In the genomic region with DNA sequence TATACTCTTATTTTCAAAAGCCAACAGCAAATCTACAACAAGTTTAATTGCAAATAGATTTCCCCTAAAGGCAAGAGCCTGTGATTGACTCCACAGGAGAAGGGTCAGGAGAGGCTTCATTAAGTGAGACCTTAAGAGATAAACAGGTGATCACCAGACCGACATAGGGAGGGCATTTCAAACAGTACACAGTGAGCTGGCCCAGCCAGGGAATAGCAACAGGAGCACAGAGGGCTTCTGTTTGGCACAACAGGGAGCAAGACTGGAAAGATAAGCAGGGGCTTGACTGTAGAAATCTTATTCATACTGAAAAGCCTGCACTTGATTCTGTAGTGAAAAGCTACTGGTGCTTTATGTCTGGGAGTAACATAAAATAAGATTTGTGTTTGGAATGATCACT, we compare ENCODE assay signal across 31 cellular contexts. TPM values are rescaled to one million over a fixed set of nuclear protein-coding genes. Genes with fewer than 3 reads are reported as not detected.
"Had no signal": no experiment of that assay in that cellular context is flagged by ENCODE, and none has a peak within 500 bp of the region (broad histone marks: within the 10 kb centered on the region; RNA-seq: fewer than 3 reads in every experiment).

No MANE protein-coding gene starts in this region.

- H3K4me3 Mint-ChIP-seq: activated B cell treated with CpG ODN at 0.5 μM for 24 hours; activated CD4-positive, alpha-beta memory T cell treated with anti-CD3 and anti-CD28 coated beads for 36 hours; activated naive CD4-positive, alpha-beta T cell treated with anti-CD3 and anti-CD28 coated beads, Interleukin-2, amount 10 ng/mL, durations not matched to agents 7 days and 5 days had no signal

- ATAC-seq: PC-3, Right ventricle myocardium inferior had no signal

- H3K9me3 ChIP-seq: Peyer's patch had no signal

- H3K4me1 ChIP-seq: Peyer's patch had no signal

- H3K27me3 Mint-ChIP-seq: activated B cell treated with CpG ODN at 0.5 μM for 24 hours; activated CD4-positive, alpha-beta memory T cell treated with anti-CD3 and anti-CD28 coated beads for 36 hours; activated naive CD4-positive, alpha-beta T cell treated with anti-CD3 and anti-CD28 coated beads, Interleukin-2, amount 10 ng/mL, durations not matched to agents 7 days and 5 days had no signal

- H3K4me3 ChIP-seq: Peyer's patch had no signal

- H3K36me3 ChIP-seq: brain microvascular endothelial cell, Peyer's patch had no signal

- H3K27ac Mint-ChIP-seq: activated B cell treated with CpG ODN at 0.5 μM for 24 hours; activated CD4-positive, alpha-beta memory T cell treated with anti-CD3 and anti-CD28 coated beads for 36 hours; activated naive CD4-positive, alpha-beta T cell treated with anti-CD3 and anti-CD28 coated beads, Interleukin-2, amount 10 ng/mL, durations not matched to agents 7 days and 5 days had no signal

- DNase-seq: activated B cell treated with CpG ODN at 0.5 μM for 24 hours; activated CD4-positive, alpha-beta memory T cell treated with anti-CD3 and anti-CD28 coated beads for 36 hours; activated CD4-positive, alpha-beta T cell treated with anti-CD3 and anti-CD28 coated beads for 4 hours; activated CD4-positive, alpha-beta T cell treated with anti-CD3 and anti-CD28 coated beads, Interleukin-2, amount 50 U/mL, for 1 hour; activated CD4-positive, CD25-positive, alpha-beta regulatory T cell treated with anti-CD3 and anti-CD28 coated beads, Interleukin-2, amount 50 U/mL, for 72 hours; activated CD8-positive, alpha-beta memory T cell treated with anti-CD3 and anti-CD28 coated beads, Interleukin-2, amount 50 U/mL, for 4 hours; activated effector memory CD4-positive, alpha-beta T cell treated with Interleukin-2 at 50 U/mL for 16 hours; activated naive CD4-positive, alpha-beta T cell treated with anti-CD3 and anti-CD28 coated beads, Interleukin-2, amount 10 ng/mL, durations not matched to agents 7 days and 5 days; activated T-cell treated with anti-CD3 and anti-CD28 coated beads for 4 hours; activated T-cell treated with anti-CD3 and anti-CD28 coated beads, Interleukin-2, amount 50 U/mL, for 48 hours; anterior cingulate cortex; brain microvascular endothelial cell; central memory CD4-positive, alpha-beta T cell; MM.1S; MV-4-11; NCI-H1092; NCI-H1436 treated with DMSO at 0.1 percent for 48 hours; NCI-H187 treated with DMSO at 0.1 percent for 48 hours; NCI-H2081; NCI-H226; NCI-H446 treated with DMSO at 0.1 percent for 48 hours; NCI-H524 treated with DMSO at 0.1 percent for 48 hours; PC-3; Peyer's patch; SIG-M5; SW 1271; T-helper 1 cell; T-helper 2 cell; T-helper 9 cell had no signal

- H3K9me3 Mint-ChIP-seq: activated B cell treated with CpG ODN at 0.5 μM for 24 hours; activated CD4-positive, alpha-beta memory T cell treated with anti-CD3 and anti-CD28 coated beads for 36 hours; activated naive CD4-positive, alpha-beta T cell treated with anti-CD3 and anti-CD28 coated beads, Interleukin-2, amount 10 ng/mL, durations not matched to agents 7 days and 5 days had no signal

- H3K36me3 Mint-ChIP-seq: activated CD4-positive, alpha-beta memory T cell treated with anti-CD3 and anti-CD28 coated beads for 36 hours; activated naive CD4-positive, alpha-beta T cell treated with anti-CD3 and anti-CD28 coated beads, Interleukin-2, amount 10 ng/mL, durations not matched to agents 7 days and 5 days had no signal

- H3K27me3 ChIP-seq: brain microvascular endothelial cell, Peyer's patch had no signal

RNA-seq across cellular contexts. Expression of a gene that starts 59.3 kb away (rescaled TPM):
- total RNA-seq: activated CD4-positive, alpha-beta memory T cell treated with anti-CD3 and anti-CD28 coated beads for 36 hours; LHCN-M2; PC-3 had no signal
